ENCODE assay signal across 8 cellular contexts in genomic region chr5:138544171-138545134, GRCh38. TPM values are rescaled to one million over a fixed set of nuclear protein-coding genes. Genes with fewer than 3 reads are reported as not detected.
DNase-seq lines count a peak whose midpoint lies in the region; ATAC-seq and TF ChIP-seq lines count a peak whose summit lies in the region.

No MANE protein-coding gene starts in this region.

- peak overlapping the region; percentile 96 for H3K4me3 Mint-ChIP-seq in endodermal cell
- peak overlapping the region; percentile 99 for H3K4me3 Mint-ChIP-seq in natural killer cell treated with Interleukin-12 subunit alpha and Interleukin-12 subunit beta and Interleukin-15 and Interleukin-18, amount 100 ng/mL, for 72 hours

- peak overlapping the region; percentile 96 for H3K9ac ChIP-seq in endodermal cell (ENCODE audit: extremely low read depth, low read length, poor library complexity, severe bottlenecking)

- H3K4me1 ChIP-seq in endodermal cell (ENCODE audit: control insufficient read depth, insufficient read depth, low read length) = peaks cover 11% of the 10 kb centered on the region

- DNase-seq in RKO (ENCODE audit: low spot score) (peak; percentile 80), endodermal cell (no peak), nucleus accumbens (lab: John Stamatoyannopoulos, UW) (no peak), inferior parietal cortex (ENCODE audit: extremely low spot score) (no peak), NCI-H510A (lab: John Stamatoyannopoulos, UW) (no peak)
- DNase-seq in natural killer cell treated with Interleukin-12 subunit alpha and Interleukin-12 subunit beta and Interleukin-15 and Interleukin-18, amount 100 ng/mL, for 72 hours (ENCODE audit: low spot score) = no peak

- H3K27ac Mint-ChIP-seq in endodermal cell = peak overlapping the region; percentile 100
- H3K27ac Mint-ChIP-seq in natural killer cell treated with Interleukin-12 subunit alpha and Interleukin-12 subunit beta and Interleukin-15 and Interleukin-18, amount 100 ng/mL, for 72 hours = peak overlapping the region; percentile 100

- H3K27me3 ChIP-seq in endodermal cell (ENCODE audit: control insufficient read depth, insufficient read depth, low read length, poor library complexity, severe bottlenecking) = no peaks in the 10 kb centered on the region

- peak overlapping the region; percentile 79 for H3K4me3 ChIP-seq in GM08714 (ENCODE audit: low read length)
- H3K4me3 ChIP-seq in endodermal cell (ENCODE audit: low read length) = peak overlapping the region; percentile 96

- WGBS in endodermal cell (ENCODE audit: insufficient coverage in 1 of 2, insufficient read length in 1 of 2), 2 experiments = 62 to 72% methylated on average over 9 to 16 of the region's 17 CpGs

- TF ChIP-seq CTCF in endodermal cell (conservative IDR thresholded peaks at IDR 0.05) = no peak

- peaks cover 20% of the 10 kb centered on the region for H3K36me3 ChIP-seq in endodermal cell (ENCODE audit: control insufficient read depth, insufficient read depth, low read length)

- ATAC-seq in natural killer cell treated with Interleukin-12 subunit alpha and Interleukin-12 subunit beta and Interleukin-15 and Interleukin-18, amount 100 ng/mL, for 72 hours = no peak
- ATAC-seq in GM18868 (IDR thresholded peaks at IDR 0.05; ENCODE audit: unreplicated experiment) = no peak

- peak overlapping the region; percentile 97 for H3K27ac ChIP-seq in endodermal cell (ENCODE audit: low read depth, low read length)

- H3K9me3 ChIP-seq in endodermal cell (ENCODE audit: control insufficient read depth, low read length) = no peaks in the 10 kb centered on the region

- peaks cover 31% of the 10 kb centered on the region for H3K4me1 Mint-ChIP-seq in endodermal cell
- peaks cover 60 to 61% of the 10 kb centered on the region in 2 donors for H3K4me1 Mint-ChIP-seq in natural killer cell treated with Interleukin-12 subunit alpha and Interleukin-12 subunit beta and Interleukin-15 and Interleukin-18, amount 100 ng/mL, for 72 hours (ENCODE audit: low read depth in 2 of 2)

- H3K27me3 Mint-ChIP-seq in endodermal cell (ENCODE audit: insufficient read depth) = no peaks in the 10 kb centered on the region
- H3K27me3 Mint-ChIP-seq in natural killer cell treated with Interleukin-12 subunit alpha and Interleukin-12 subunit beta and Interleukin-15 and Interleukin-18, amount 100 ng/mL, for 72 hours = no peaks in the 10 kb centered on the region

- H3K9me3 Mint-ChIP-seq in endodermal cell = no peaks in the 10 kb centered on the region
- H3K9me3 Mint-ChIP-seq in natural killer cell treated with Interleukin-12 subunit alpha and Interleukin-12 subunit beta and Interleukin-15 and Interleukin-18, amount 100 ng/mL, for 72 hours = no peaks in the 10 kb centered on the region

- H3K36me3 Mint-ChIP-seq in endodermal cell (ENCODE audit: low read depth) = peaks cover 3% of the 10 kb centered on the region
- peaks cover 23% of the 10 kb centered on the region for H3K36me3 Mint-ChIP-seq in natural killer cell treated with Interleukin-12 subunit alpha and Interleukin-12 subunit beta and Interleukin-15 and Interleukin-18, amount 100 ng/mL, for 72 hours

RNA-seq across cellular contexts. Expression of gene ETF1, which starts 1.4 kb away (rescaled TPM):
- 100 to 1,000 TPM; 106 to 109 TPM for total RNA-seq in endodermal cell
- polyA plus RNA-seq in endodermal cell (2013, experiment 1 of 2) = 87.7 TPM
- polyA plus RNA-seq in endodermal cell (2013, experiment 2 of 2) = 88.3 TPM
- total RNA-seq in natural killer cell treated with Interleukin-12 subunit alpha and Interleukin-12 subunit beta and Interleukin-15 and Interleukin-18, amount 100 ng/mL, for 72 hours = 100 to 1,000 TPM; 150 to 167 TPM

RNA-seq across cellular contexts. Expression of gene HSPA9, which starts 30.7 kb away (rescaled TPM):
- 100 to 1,000 TPM; 201 to 212 TPM for total RNA-seq in endodermal cell
- 141 TPM for polyA plus RNA-seq in endodermal cell (2013, experiment 1 of 2)
- polyA plus RNA-seq in endodermal cell (2013, experiment 2 of 2) = 120 TPM
- total RNA-seq in natural killer cell treated with Interleukin-12 subunit alpha and Interleukin-12 subunit beta and Interleukin-15 and Interleukin-18, amount 100 ng/mL, for 72 hours = 100 to 1,000 TPM; 337 to 473 TPM
